In genomic region chr12:70275045-70275444, GRCh38 we compare ENCODE assay signal across 17 cellular contexts. TPM values are rescaled to one million over a fixed set of nuclear protein-coding genes. Genes with fewer than 3 reads are reported as not detected.
DNase-seq lines count a peak whose midpoint lies in the region; ATAC-seq and TF ChIP-seq lines count a peak whose summit lies in the region.
"Had no signal": no experiment of that assay in that cellular context is flagged by ENCODE, and none has a peak within 500 bp of the region (broad histone marks: within the 10 kb centered on the region; RNA-seq: fewer than 3 reads in every experiment).

No MANE protein-coding gene starts in this region.

- H3K4ac ChIP-seq in mesendoderm (ENCODE audit: low read depth, low read length), result no peak overlapping the region

- H2BK15ac ChIP-seq in mesendoderm (replicated peaks; ENCODE audit: low read depth), result no peak overlapping the region

- H3K9me3 ChIP-seq in CD4-positive, alpha-beta T cell (ENCODE audit: control insufficient read depth, low read length), result no peaks in the 10 kb centered on the region
- H3K9me3 ChIP-seq in suprapubic skin, result no peaks in the 10 kb centered on the region
- H3K9me3 ChIP-seq: Caco-2 had no signal

- H3K36me3 ChIP-seq in mesendoderm (ENCODE audit: control insufficient read depth, insufficient read depth, low read length) (no peaks in the 10 kb centered on the region), suprapubic skin (no peaks in the 10 kb centered on the region)

- no peak for DNase-seq in activated CD4-positive, alpha-beta T cell treated with anti-CD3 and anti-CD28 coated beads for 36 hours
- DNase-seq in activated CD4-positive, alpha-beta T cell treated with anti-CD3 and anti-CD28 coated beads for 1 hour, result no peak
- DNase-seq in CD4-positive, alpha-beta T cell, result no peak
- no peak for DNase-seq in activated CD8-positive, alpha-beta T cell treated with anti-CD3 and anti-CD28 coated beads, Interleukin-2, amount 10 ng/mL, durations not matched to agents 7 days and 5 days
- no peak for DNase-seq in mesendoderm
- no peak for DNase-seq in suprapubic skin (ENCODE audit: low spot score in 2 of 2)
- no peak for DNase-seq in SHP77 (lab: John Stamatoyannopoulos, UW)
- no peak for DNase-seq in G401 (ENCODE audit: low spot score)
- DNase-seq: 8988T, Caco-2, H7, KBM-7, NCI-H1092, NCI-H1694 treated with DMSO at 0.1 percent for 48 hours, NCI-H446, PC-9 had no signal

- no peak for TF ChIP-seq EP300 in suprapubic skin (IDR thresholded peaks at IDR 0.05)

- H3K4me3 Mint-ChIP-seq in activated CD4-positive, alpha-beta T cell treated with anti-CD3 and anti-CD28 coated beads for 36 hours, result no peak overlapping the region
- no peak overlapping the region for H3K4me3 Mint-ChIP-seq in CD4-positive, alpha-beta T cell
- H3K4me3 Mint-ChIP-seq in activated CD8-positive, alpha-beta T cell treated with anti-CD3 and anti-CD28 coated beads, Interleukin-2, amount 10 ng/mL, durations not matched to agents 7 days and 5 days, result no peak overlapping the region

- H3K23ac ChIP-seq in mesendoderm (ENCODE audit: low read length), result no peak overlapping the region

- no peaks in the 10 kb centered on the region for H3K27me3 ChIP-seq in CD4-positive, alpha-beta T cell (ENCODE audit: control insufficient read depth, insufficient read depth, low read length)
- H3K27me3 ChIP-seq in mesendoderm (ENCODE audit: insufficient read depth, low read length, poor library complexity) (no peaks in the 10 kb centered on the region), suprapubic skin (no peaks in the 10 kb centered on the region)
- H3K27me3 ChIP-seq: BLaER1 treated with 17β-estradiol and CSF1 and Interleukin-3, amounts not matched to agents 10 nM and 100 nM had no signal

- H3K9me3 Mint-ChIP-seq in activated CD4-positive, alpha-beta T cell treated with anti-CD3 and anti-CD28 coated beads for 36 hours (ENCODE audit: low read depth), result peaks cover 3% of the 10 kb centered on the region
- H3K9me3 Mint-ChIP-seq in CD4-positive, alpha-beta T cell, result no peaks in the 10 kb centered on the region
- H3K9me3 Mint-ChIP-seq in activated CD8-positive, alpha-beta T cell treated with anti-CD3 and anti-CD28 coated beads, Interleukin-2, amount 10 ng/mL, durations not matched to agents 7 days and 5 days (ENCODE audit: insufficient read depth), result peaks cover 7% of the 10 kb centered on the region

- TF ChIP-seq POLR2A in suprapubic skin (IDR thresholded peaks at IDR 0.05), result no peak

- CTCF ChIA-PET in activated CD4-positive, alpha-beta T cell treated with anti-CD3 and anti-CD28 coated beads for 36 hours (lab: Charles Lee), result interaction anchor here (2.4 kb wide), 1 partner anchor 19 kb away, joined by 5 read pairs; no protein-coding TSS in a partner anchor
- CTCF ChIA-PET in CD4-positive, alpha-beta T cell (lab: Charles Lee), result no interaction called here
- CTCF ChIA-PET in activated CD8-positive, alpha-beta T cell treated with anti-CD3 and anti-CD28 coated beads, Interleukin-2, amount 10 ng/mL, durations not matched to agents 7 days and 5 days (lab: Charles Lee), result no interaction called here

- peaks cover 73% of the 10 kb centered on the region for H3K4me1 Mint-ChIP-seq in activated CD4-positive, alpha-beta T cell treated with anti-CD3 and anti-CD28 coated beads for 36 hours
- H3K4me1 Mint-ChIP-seq in CD4-positive, alpha-beta T cell (ENCODE audit: low read depth), result peaks cover 89% of the 10 kb centered on the region
- peaks cover 18% of the 10 kb centered on the region for H3K4me1 Mint-ChIP-seq in activated CD8-positive, alpha-beta T cell treated with anti-CD3 and anti-CD28 coated beads, Interleukin-2, amount 10 ng/mL, durations not matched to agents 7 days and 5 days (ENCODE audit: low read depth)

- H3K79me1 ChIP-seq in mesendoderm (ENCODE audit: low read length), result peaks cover 3% of the 10 kb centered on the region

- no peak for TF ChIP-seq CTCF in CD4-positive, alpha-beta T cell (IDR thresholded peaks at IDR 0.05)
- no peak for TF ChIP-seq CTCF in suprapubic skin (IDR thresholded peaks at IDR 0.05)

- H3K27ac ChIP-seq in CD4-positive, alpha-beta T cell (ENCODE audit: low read depth, low read length), result no peak overlapping the region
- no peak overlapping the region for H3K27ac ChIP-seq in mesendoderm (ENCODE audit: low read depth, low read length)
- no peak overlapping the region for H3K27ac ChIP-seq in suprapubic skin
- H3K27ac ChIP-seq: BLaER1 treated with 17β-estradiol and CSF1 and Interleukin-3, amounts not matched to agents 10 nM and 100 nM; PC-9 had no signal

- peaks cover 37% of the 10 kb centered on the region for H3K79me2 ChIP-seq in mesendoderm (ENCODE audit: control insufficient read depth, insufficient read depth, low read length)

- no peak overlapping the region for H3K56ac ChIP-seq in mesendoderm (ENCODE audit: low read length)

- no peak for ATAC-seq in activated CD4-positive, alpha-beta T cell treated with anti-CD3 and anti-CD28 coated beads for 36 hours
- no peak for ATAC-seq in CD4-positive, alpha-beta T cell (ENCODE audit: poor library complexity)
- ATAC-seq in activated CD8-positive, alpha-beta T cell treated with anti-CD3 and anti-CD28 coated beads, Interleukin-2, amount 10 ng/mL, durations not matched to agents 7 days and 5 days, result no peak

- in situ Hi-C loops in G401 (cut with HindIII; ENCODE audit: low sequenced_read_pairs), result no loop called here

- no peak overlapping the region for H3K18ac ChIP-seq in mesendoderm (ENCODE audit: low read length)

- H3K4me1 ChIP-seq in mesendoderm (ENCODE audit: control insufficient read depth, low read depth, low read length), result no peaks in the 10 kb centered on the region
- peaks cover 14% of the 10 kb centered on the region for H3K4me1 ChIP-seq in suprapubic skin
- H3K4me1 ChIP-seq: BLaER1 treated with 17β-estradiol and CSF1 and Interleukin-3, amounts not matched to agents 10 nM and 100 nM had no signal

- intact Hi-C loops in activated CD4-positive, alpha-beta T cell treated with anti-CD3 and anti-CD28 coated beads for 36 hours (cut with DNase I, micrococcal nuclease), result no loop called here
- intact Hi-C loops in CD4-positive, alpha-beta T cell (cut with DNase I, micrococcal nuclease), result loop anchor here in 1 of 2 experiments (2.0 kb wide), 1 partner anchor 14 kb away; no protein-coding TSS in a partner anchor

- peaks cover 28% of the 10 kb centered on the region for H3K36me3 Mint-ChIP-seq in activated CD4-positive, alpha-beta T cell treated with anti-CD3 and anti-CD28 coated beads for 36 hours (ENCODE audit: low read depth)
- peaks cover 43% of the 10 kb centered on the region for H3K36me3 Mint-ChIP-seq in CD4-positive, alpha-beta T cell (ENCODE audit: low read depth)
- peaks cover 46% of the 10 kb centered on the region for H3K36me3 Mint-ChIP-seq in activated CD8-positive, alpha-beta T cell treated with anti-CD3 and anti-CD28 coated beads, Interleukin-2, amount 10 ng/mL, durations not matched to agents 7 days and 5 days (ENCODE audit: low read depth)

- no peak overlapping the region for H2BK120ac ChIP-seq in mesendoderm (ENCODE audit: low read depth, low read length)

- H4K5ac ChIP-seq in mesendoderm (ENCODE audit: low read length), result no peak overlapping the region

- H3K9ac ChIP-seq in mesendoderm (ENCODE audit: low read length), result no peak overlapping the region
- H3K9ac ChIP-seq: BLaER1 treated with 17β-estradiol and CSF1 and Interleukin-3, amounts not matched to agents 10 nM and 100 nM had no signal

- no peaks in the 10 kb centered on the region for H3K27me3 Mint-ChIP-seq in activated CD4-positive, alpha-beta T cell treated with anti-CD3 and anti-CD28 coated beads for 36 hours
- no peaks in the 10 kb centered on the region for H3K27me3 Mint-ChIP-seq in CD4-positive, alpha-beta T cell
- no peaks in the 10 kb centered on the region for H3K27me3 Mint-ChIP-seq in activated CD8-positive, alpha-beta T cell treated with anti-CD3 and anti-CD28 coated beads, Interleukin-2, amount 10 ng/mL, durations not matched to agents 7 days and 5 days (ENCODE audit: low read depth)

- H3K4me3 ChIP-seq in mesendoderm (ENCODE audit: low read length) (no peak overlapping the region), suprapubic skin (no peak overlapping the region)
- H3K4me3 ChIP-seq: BLaER1 treated with 17β-estradiol and CSF1 and Interleukin-3, amounts not matched to agents 10 nM and 100 nM; PC-9 had no signal

- no peak overlapping the region for H2AK5ac ChIP-seq in mesendoderm (ENCODE audit: low read length)

- POLR2A ChIA-PET in activated CD4-positive, alpha-beta T cell treated with anti-CD3 and anti-CD28 coated beads for 36 hours (lab: Charles Lee), result no interaction called here
- POLR2A ChIA-PET in CD4-positive, alpha-beta T cell (lab: Charles Lee), result interaction anchor here (1.8 kb wide), 1 partner anchor 31 kb away, joined by 5 read pairs; no protein-coding TSS in a partner anchor
- POLR2A ChIA-PET in activated CD8-positive, alpha-beta T cell treated with anti-CD3 and anti-CD28 coated beads, Interleukin-2, amount 10 ng/mL, durations not matched to agents 7 days and 5 days (lab: Charles Lee), result interaction anchor here (0.6 kb wide), 1 partner anchor 169 kb away, joined by 3 read pairs; no protein-coding TSS in a partner anchor

- H4K8ac ChIP-seq in mesendoderm (ENCODE audit: low read depth, low read length), result peak overlapping the region; percentile 76

- H3K27ac Mint-ChIP-seq in activated CD4-positive, alpha-beta T cell treated with anti-CD3 and anti-CD28 coated beads for 36 hours, result peak overlapping the region; percentile 64
- H3K27ac Mint-ChIP-seq in CD4-positive, alpha-beta T cell, result peak overlapping the region; percentile 20
- H3K27ac Mint-ChIP-seq in activated CD8-positive, alpha-beta T cell treated with anti-CD3 and anti-CD28 coated beads, Interleukin-2, amount 10 ng/mL, durations not matched to agents 7 days and 5 days, result peak overlapping the region; percentile 10

- H2BK5ac ChIP-seq in mesendoderm (ENCODE audit: low read length), result no peak overlapping the region

- no peak overlapping the region for H3K4me2 ChIP-seq in mesendoderm (ENCODE audit: low read length)
- H3K4me2 ChIP-seq: BLaER1 treated with 17β-estradiol and CSF1 and Interleukin-3, amounts not matched to agents 10 nM and 100 nM; PC-9 had no signal

RNA-seq across cellular contexts. Expression of gene CNOT2, which starts 31.8 kb away (rescaled TPM):
- total RNA-seq in activated CD4-positive, alpha-beta T cell treated with anti-CD3 and anti-CD28 coated beads for 36 hours, result 10 to 100 TPM; 63.3 to 77.7 TPM
- total RNA-seq in CD4-positive, alpha-beta T cell, result 100 to 1,000 TPM; 107 to 121 TPM
- 10 to 100 TPM; 76.2 to 78.2 TPM for total RNA-seq in activated CD8-positive, alpha-beta T cell treated with anti-CD3 and anti-CD28 coated beads, Interleukin-2, amount 10 ng/mL, durations not matched to agents 7 days and 5 days
- 187 TPM for polyA plus RNA-seq in mesendoderm (2013, experiment 1 of 2)
- 178 TPM for polyA plus RNA-seq in mesendoderm (2013, experiment 2 of 2)
- total RNA-seq in suprapubic skin, result 100 to 1,000 TPM; 135 to 259 (median 152) TPM
- 114 and 162 TPM in 2 replicates for total RNA-seq in G401 (2014; rRNA removed; shearing (Covaris generic))

Comparison
In these comparisons a context has a peak if more than half of its experiments do, and no peak if none do; other contexts are left out.
1. H3K27ac Mint-ChIP-seq: peak in every context shown above with its lines; median percentile 64 in activated CD4-positive, alpha-beta T cell treated with anti-CD3 and anti-CD28 coated beads for 36 hours; 20 in CD4-positive, alpha-beta T cell; 10 in activated CD8-positive, alpha-beta T cell treated with anti-CD3 and anti-CD28 coated beads, Interleukin-2, amount 10 ng/mL, durations not matched to agents 7 days and 5 days.